Comparison of ENCODE assay signal across 8 cellular contexts in the genomic region with DNA sequence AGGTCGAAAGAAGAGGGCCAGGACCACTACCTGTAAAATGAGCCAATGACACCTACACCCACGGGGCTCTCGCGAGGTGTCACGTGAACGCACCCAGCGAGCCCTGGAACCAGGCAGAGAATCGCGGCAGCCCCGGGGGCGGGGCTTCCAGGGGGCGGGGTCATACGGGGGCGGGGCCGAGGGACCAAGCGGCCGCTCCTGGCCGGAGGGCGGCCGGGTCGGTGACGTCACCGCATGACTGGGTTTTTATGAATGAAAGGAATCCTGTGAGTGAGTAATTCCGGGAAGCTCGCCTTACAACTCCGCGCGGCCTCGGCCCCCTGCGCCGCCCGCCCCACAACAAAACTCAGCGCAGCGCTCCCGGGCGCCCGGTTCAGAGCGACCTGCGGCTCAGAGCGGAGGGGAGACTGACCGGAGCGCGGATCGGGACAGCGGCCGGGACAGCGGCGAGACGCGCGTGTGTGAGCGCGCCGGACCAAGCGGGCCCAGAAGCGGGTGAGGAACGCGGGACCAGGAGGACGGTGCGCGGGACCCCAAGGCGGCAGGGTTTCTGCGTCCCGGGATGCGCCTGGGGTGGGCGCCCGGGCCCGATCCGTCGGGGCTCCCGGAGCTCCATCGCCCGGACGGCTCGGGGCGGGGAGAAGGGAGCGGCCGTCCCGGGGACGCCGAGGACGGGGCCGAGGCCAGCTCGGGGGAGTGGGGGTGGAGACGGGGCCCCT. TPM values are rescaled to one million over a fixed set of nuclear protein-coding genes. Genes with fewer than 3 reads are reported as not detected.
DNase-seq lines count a peak whose midpoint lies in the region; ATAC-seq and TF ChIP-seq lines count a peak whose summit lies in the region.

A gene (plus strand): TSS at position 277 of the 719 bp plus-strand sequence. CDS start 11,860 bp downstream, outside the sequence.

- H3K27me3 Mint-ChIP-seq in neural crest cell (ENCODE audit: low read depth): no peaks in the 10 kb centered on the region
- H3K27me3 Mint-ChIP-seq in stimulated activated naive CD8-positive, alpha-beta T cell treated with anti-CD3 and anti-CD28 coated beads, Interleukin-15, amount 100 ng/mL, for 72 hours: no peaks in the 10 kb centered on the region

- peak within 1 kb of the TSS; percentile 94 for H3K4me3 Mint-ChIP-seq in neural crest cell
- peak within 1 kb of the TSS; percentile 89 to 91 for H3K4me3 Mint-ChIP-seq in stimulated activated naive CD8-positive, alpha-beta T cell treated with anti-CD3 and anti-CD28 coated beads, Interleukin-15, amount 100 ng/mL, for 72 hours

- ATAC-seq in GM21737 (IDR thresholded peaks at IDR 0.05; ENCODE audit: unreplicated experiment): peak; percentile 49
- ATAC-seq in stimulated activated naive CD8-positive, alpha-beta T cell treated with anti-CD3 and anti-CD28 coated beads, Interleukin-15, amount 100 ng/mL, for 72 hours: peak; percentile 78

- peak; percentile 51 for DNase-seq in DMS53 treated with DMSO at 0.1 percent for 48 hours (lab: John Stamatoyannopoulos, UW; ENCODE audit: unreplicated experiment)
- DNase-seq in LNCaP clone FGC (ENCODE audit: low read depth): peak; percentile 74
- DNase-seq in SHP77 treated with DMSO at 0.1 percent for 48 hours (lab: John Stamatoyannopoulos, UW): peak; percentile 77
- peak; percentile 81 for DNase-seq in activated gamma-delta T cell treated with anti-CD3 and anti-CD28 coated beads, Interleukin-2, amount 50 U/mL, for 16 hours (ENCODE audit: low read depth)
- DNase-seq in foreskin fibroblast: peak; percentile 97 to 99
- peak; percentile 87 for DNase-seq in neural crest cell (ENCODE audit: low read depth, low spot score)
- peak; percentile 86 to 93 for DNase-seq in stimulated activated naive CD8-positive, alpha-beta T cell treated with anti-CD3 and anti-CD28 coated beads, Interleukin-15, amount 100 ng/mL, for 72 hours

- H3K4me3 ChIP-seq in LNCaP clone FGC (ENCODE audit: low read depth, low read length) (peak within 1 kb of the TSS; percentile 62), foreskin fibroblast (ENCODE audit: low read depth in 1 of 2, low read length in 2 of 2) (peak within 1 kb of the TSS; percentile 78 to 90)

- peaks cover 20% of the 10 kb centered on the region for H3K4me1 Mint-ChIP-seq in neural crest cell
- H3K4me1 Mint-ChIP-seq in stimulated activated naive CD8-positive, alpha-beta T cell treated with anti-CD3 and anti-CD28 coated beads, Interleukin-15, amount 100 ng/mL, for 72 hours: peaks cover 49% of the 10 kb centered on the region

- peak within 1 kb of the TSS; percentile 95 for H3K27ac Mint-ChIP-seq in neural crest cell (ENCODE audit: unreplicated experiment)
- H3K27ac Mint-ChIP-seq in stimulated activated naive CD8-positive, alpha-beta T cell treated with anti-CD3 and anti-CD28 coated beads, Interleukin-15, amount 100 ng/mL, for 72 hours: peak within 1 kb of the TSS; percentile 95 to 96

- H3K9me3 Mint-ChIP-seq in neural crest cell: no peaks in the 10 kb centered on the region
- H3K9me3 Mint-ChIP-seq in stimulated activated naive CD8-positive, alpha-beta T cell treated with anti-CD3 and anti-CD28 coated beads, Interleukin-15, amount 100 ng/mL, for 72 hours: no peaks in the 10 kb centered on the region

- H3K36me3 Mint-ChIP-seq in neural crest cell (ENCODE audit: low read depth): no peaks in the 10 kb centered on the region

- TF ChIP-seq CTCF in LNCaP clone FGC (IDR thresholded peaks at IDR 0.05; ENCODE audit: control insufficient read depth, extremely low read depth, insufficient read depth): no peak
- TF ChIP-seq CTCF in foreskin fibroblast (IDR thresholded peaks at IDR 0.05; ENCODE audit: low read depth, low read length): no peak
- TF ChIP-seq CTCF in neural crest cell (conservative IDR thresholded peaks at IDR 0.05): no peak

RNA-seq across cellular contexts. Expression of the gene that starts here (rescaled TPM):
- total RNA-seq in neural crest cell: 3.9 and 5.4 TPM in 2 replicates

Comparison
In these comparisons a context has a peak if more than half of its experiments do, and no peak if none do; other contexts are left out.
1. Peak in every context shown above with its lines: DNase-seq, ATAC-seq and H3K4me3 ChIP-seq.